In the genomic region with DNA sequence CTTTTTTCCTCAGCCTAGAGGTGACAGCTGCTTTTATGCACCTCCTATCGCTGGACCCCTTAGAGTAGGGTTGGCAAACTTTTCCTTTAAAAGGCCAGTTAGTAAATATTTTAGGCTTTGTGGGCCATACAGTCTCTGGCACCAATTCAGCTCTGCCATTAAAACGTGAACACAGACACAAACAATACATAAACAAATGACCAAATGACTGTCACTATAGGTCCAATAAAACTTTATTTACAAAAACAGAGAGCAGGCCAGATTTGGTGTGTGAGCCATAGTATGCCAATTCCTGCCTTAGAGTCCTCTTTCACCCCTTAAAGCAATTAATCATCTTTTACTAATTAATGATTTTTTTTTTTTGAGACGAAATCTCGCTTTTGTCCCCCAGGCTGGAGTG, we compare ENCODE assay signal across 23 cellular contexts.
"Had no signal": no experiment of that assay in that cellular context is flagged by ENCODE, and none has a peak within 500 bp of the region (broad histone marks: within the 10 kb centered on the region; RNA-seq: fewer than 3 reads in every experiment).

No MANE protein-coding gene starts in this region.

- H3K27me3 ChIP-seq: dorsolateral prefrontal cortex, esophagus muscularis mucosa, foreskin keratinocyte, gastroesophageal sphincter, heart left ventricle, hepatocyte, left lung had no signal

- H3K4me3 ChIP-seq: coronary artery, dorsolateral prefrontal cortex, esophagus muscularis mucosa, gastroesophageal sphincter, heart left ventricle, hepatocyte, left lung, lower lobe of right lung, mucosa of descending colon had no signal

- ATAC-seq: foreskin keratinocyte; gastroesophageal sphincter; heart left ventricle; left cardiac atrium; left lung; left ventricle myocardium superior; lower lobe of right lung; mucosa of descending colon; naive thymus-derived CD8-positive, alpha-beta T cell had no signal

- H3K4me1 ChIP-seq: esophagus muscularis mucosa, foreskin keratinocyte, gastroesophageal sphincter, heart left ventricle, left lung, lower lobe of right lung had no signal

- H2AFZ ChIP-seq: hepatocyte had no signal

- H3K4me2 ChIP-seq: hepatocyte had no signal

- H3K79me2 ChIP-seq: hepatocyte had no signal

- FAIRE-seq: endothelial cell of umbilical vein, frontal cortex had no signal

- H3K9me3 ChIP-seq: esophagus muscularis mucosa, gastroesophageal sphincter, heart left ventricle, left lung, lower lobe of right lung, mucosa of descending colon had no signal

- H3K27ac ChIP-seq: coronary artery, dorsolateral prefrontal cortex, esophagus muscularis mucosa, foreskin keratinocyte, gastroesophageal sphincter, heart left ventricle, hepatocyte, left lung, lower lobe of right lung had no signal

- DNase-seq: dermis blood vessel endothelial cell; dorsolateral prefrontal cortex; effector CD4-positive, alpha-beta T cell; effector memory CD4-positive, alpha-beta T cell; foreskin keratinocyte; heart left ventricle; hypothalamus; immature natural killer cell; islet precursor cell; left cardiac atrium; left lung; left ventricle myocardium superior; lower lobe of right lung; mesenchymal stem cell; mucosa of descending colon; naive B cell; naive thymus-derived CD8-positive, alpha-beta T cell had no signal
